21 cellular contexts compared by ENCODE assay signal in the genomic region with DNA sequence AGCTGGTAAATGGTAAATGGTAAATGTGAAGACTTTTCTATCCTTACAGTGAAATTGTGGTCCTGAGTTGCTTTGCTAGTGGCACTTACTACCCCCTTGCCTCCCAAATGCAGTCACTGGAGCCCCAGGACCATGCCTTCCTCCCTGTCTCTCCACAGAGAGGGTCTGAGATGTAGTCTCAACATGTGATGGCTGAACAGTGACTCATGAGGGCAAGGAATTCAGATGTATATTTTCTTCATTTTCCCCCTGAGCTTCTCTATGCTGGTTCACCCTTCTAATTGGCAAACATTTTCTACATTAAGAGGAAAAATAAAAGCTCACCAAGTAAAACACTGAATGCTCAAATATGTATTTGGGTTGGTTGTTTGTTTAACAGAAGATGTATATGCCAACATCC.
DNase-seq lines count a peak whose midpoint lies in the region; ATAC-seq, FAIRE-seq and TF ChIP-seq lines count a peak whose summit lies in the region.
"Had no signal": no experiment of that assay in that cellular context is flagged by ENCODE, and none has a peak within 500 bp of the region (broad histone marks: within the 10 kb centered on the region; RNA-seq: fewer than 3 reads in every experiment).

No MANE protein-coding gene starts in this region.

- CTCF ChIA-PET in IMR-90 (lab: Yijun Ruan, JAX), result interaction anchor here (0.7 kb wide), 1 partner anchor 33 kb away, joined by 3 read pairs; no protein-coding TSS in a partner anchor
- CTCF ChIA-PET in HEK293T (lab: Yijun Ruan, JAX), result no interaction called here

- intact Hi-C loops in IMR-90 (cut with micrococcal nuclease), result no loop called here

- H4K20me1 ChIP-seq in IMR-90 (ENCODE audit: insufficient read depth, low read length) (no peaks in the 10 kb centered on the region), astrocyte (ENCODE audit: insufficient read depth, low read length) (no peaks in the 10 kb centered on the region), osteoblast (ENCODE audit: insufficient read depth, low read length) (no peaks in the 10 kb centered on the region)
- H4K20me1 ChIP-seq: BLaER1 had no signal

- no peak overlapping the region for H2AFZ ChIP-seq in IMR-90 (replicated peaks; ENCODE audit: low read length, poor library complexity)
- H2AFZ ChIP-seq in astrocyte (ENCODE audit: low read depth, low read length), result no peak overlapping the region
- peak overlapping the region; percentile 2 for H2AFZ ChIP-seq in osteoblast (ENCODE audit: low read length)
- H2AFZ ChIP-seq: GM23338 had no signal

- H3K4me2 ChIP-seq in IMR-90 (ENCODE audit: low read depth, low read length) (no peak overlapping the region), astrocyte (ENCODE audit: low read length) (no peak overlapping the region), osteoblast (ENCODE audit: insufficient read depth, low read length) (no peak overlapping the region)
- H3K4me2 ChIP-seq: BLaER1, GM23338 had no signal

- dilution Hi-C loops in IMR-90 (cut with HindIII; ENCODE audit: low sequenced_read_pairs, unreplicated experiment), result no loop called here

- H3K14ac ChIP-seq in IMR-90 (replicated peaks; ENCODE audit: low read depth, low read length), result no peak overlapping the region

- TF ChIP-seq POLR2A in IMR-90 (IDR thresholded peaks at IDR 0.05; ENCODE audit: low read depth, low read length), result no peak

- peaks cover 12% of the 10 kb centered on the region for H3K27me3 Mint-ChIP-seq in astrocyte (ENCODE audit: low read depth, unreplicated experiment)

- H4K5ac ChIP-seq in IMR-90 (ENCODE audit: low read depth, low read length), result no peak overlapping the region

- no peak overlapping the region for H3K9ac ChIP-seq in IMR-90 (ENCODE audit: low read depth, low read length)
- no peak overlapping the region for H3K9ac ChIP-seq in astrocyte (ENCODE audit: low read length)
- H3K9ac ChIP-seq: BLaER1 had no signal

- no peak overlapping the region for H3K27ac ChIP-seq in IMR-90 (ENCODE audit: insufficient read depth, low read length)
- no peak overlapping the region for H3K27ac ChIP-seq in astrocyte (ENCODE audit: low read depth, low read length)
- no peak overlapping the region for H3K27ac ChIP-seq in osteoblast (ENCODE audit: low read depth, low read length)
- H3K27ac ChIP-seq: BLaER1, C4-2B had no signal

- peaks cover 19% of the 10 kb centered on the region for H3K4me1 Mint-ChIP-seq in astrocyte (ENCODE audit: low read depth, unreplicated experiment)
- H3K4me1 Mint-ChIP-seq: B cell; CD4-positive, CD25-positive, alpha-beta regulatory T cell; GM23338; H9 had no signal

- H2BK20ac ChIP-seq in IMR-90 (ENCODE audit: low read depth, low read length), result no peak overlapping the region

- no peak overlapping the region for H2AK5ac ChIP-seq in IMR-90 (ENCODE audit: low read depth, low read length)

- no peak for TF ChIP-seq RAD21 in IMR-90 (IDR thresholded peaks at IDR 0.05; ENCODE audit: low read length)

- no peak overlapping the region for H2AK9ac ChIP-seq in IMR-90 (replicated peaks; ENCODE audit: low read depth, low read length, poor library complexity)

- no peak overlapping the region for H4K8ac ChIP-seq in IMR-90 (ENCODE audit: low read depth in 2 of 2, low read length in 2 of 2)

- H4K91ac ChIP-seq in IMR-90 (ENCODE audit: insufficient read depth, low read depth, low read length), result no peak overlapping the region

- H3K9me1 ChIP-seq in IMR-90 (ENCODE audit: insufficient read depth, low read length), result no peaks in the 10 kb centered on the region

- no peak overlapping the region for H2BK120ac ChIP-seq in IMR-90 (ENCODE audit: low read depth, low read length)

- H2BK5ac ChIP-seq in IMR-90 (ENCODE audit: low read depth, low read length, poor library complexity, severe bottlenecking), result no peak overlapping the region

- H3K27me3 ChIP-seq in IMR-90 (ENCODE audit: control insufficient read depth, insufficient read depth, low read length) (peaks cover 29% of the 10 kb centered on the region), astrocyte (ENCODE audit: insufficient read depth, low read length) (peaks cover 16% of the 10 kb centered on the region), osteoblast (ENCODE audit: insufficient read depth, low read length) (no peaks in the 10 kb centered on the region)
- H3K27me3 ChIP-seq: BLaER1 had no signal

- no peak for FAIRE-seq in astrocyte (lab: Jason Lieb, UNC)
- FAIRE-seq: G401.6, GM12892 had no signal

- no TSS peak for BruUV-seq in IMR-90 (replicated peaks; lab: Mats Ljungman, UMichigan)

- no peaks in the 10 kb centered on the region for H3K79me1 ChIP-seq in IMR-90 (ENCODE audit: low read depth in 1 of 2, low read length in 2 of 2)

- in situ Hi-C loops in IMR-90 (cut with MboI; ENCODE audit: low sequenced_read_pairs), result no loop called here

- no peaks in the 10 kb centered on the region for H3K4me1 ChIP-seq in IMR-90 (ENCODE audit: control insufficient read depth, insufficient read depth, low read length)
- H3K4me1 ChIP-seq in astrocyte (ENCODE audit: insufficient read depth, low read length), result no peaks in the 10 kb centered on the region
- H3K4me1 ChIP-seq in osteoblast (ENCODE audit: insufficient read depth, low read length), result peaks cover 2% of the 10 kb centered on the region
- H3K4me1 ChIP-seq: Caco-2 had no signal

- DNase-seq in EL, result peak; percentile 38
- DNase-seq in IMR-90, result peak; percentile 25
- DNase-seq in astrocyte (ENCODE audit: low read depth), result no peak
- DNase-seq in osteoblast (ENCODE audit: insufficient read length, low spot score, missing footprints), result no peak
- DNase-seq in activated effector memory CD4-positive, alpha-beta T cell treated with anti-CD3 and anti-CD28 coated beads, Interleukin-2, amount 50 U/mL, for 16 hours, result no peak
- DNase-seq in medulla oblongata (ENCODE audit: extremely low spot score), result no peak
- no peak for DNase-seq in HEK293T (ENCODE audit: extremely low spot score)
- no peak for DNase-seq in epidermal melanocyte (ENCODE audit: insufficient read length, low spot score)
- DNase-seq: Caco-2; CD4-positive, CD25-positive, alpha-beta regulatory T cell; CD8-positive, alpha-beta T cell; DMS153; DND-41; H9 had no signal

- H3K27ac Mint-ChIP-seq in astrocyte (ENCODE audit: unreplicated experiment), result peak overlapping the region; percentile 83
- H3K27ac Mint-ChIP-seq: B cell; CD4-positive, CD25-positive, alpha-beta regulatory T cell; CD8-positive, alpha-beta T cell; GM23338; H9 had no signal

- no peaks in the 10 kb centered on the region; the same call in 1 of the 2 replicates for H3K9me3 ChIP-seq in IMR-90 (ENCODE audit: control insufficient read depth, insufficient read depth, low read length)
- H3K9me3 ChIP-seq in astrocyte (ENCODE audit: insufficient read depth, low read depth, low read length), result peaks cover 3% of the 10 kb centered on the region
- H3K9me3 ChIP-seq in osteoblast (ENCODE audit: low read depth, low read length), result no peaks in the 10 kb centered on the region
- H3K9me3 ChIP-seq: Caco-2 had no signal

- no peaks in the 10 kb centered on the region for H3K36me3 Mint-ChIP-seq in astrocyte (ENCODE audit: low read depth, unreplicated experiment)
- H3K36me3 Mint-ChIP-seq: CD4-positive, CD25-positive, alpha-beta regulatory T cell; CD8-positive, alpha-beta T cell had no signal

- no peak overlapping the region for H3K4me3 Mint-ChIP-seq in astrocyte (ENCODE audit: unreplicated experiment)
- H3K4me3 Mint-ChIP-seq: B cell; CD4-positive, CD25-positive, alpha-beta regulatory T cell; CD8-positive, alpha-beta T cell; GM23338; H9 had no signal

- H3K18ac ChIP-seq in IMR-90 (ENCODE audit: low read depth, low read length), result no peak overlapping the region

- no peak overlapping the region for H2BK15ac ChIP-seq in IMR-90 (ENCODE audit: low read depth, low read length)

- H3K56ac ChIP-seq in IMR-90 (ENCODE audit: extremely low read depth, insufficient read depth, low read length), result no peak overlapping the region

- no peaks in the 10 kb centered on the region for H3K36me3 ChIP-seq in IMR-90 (ENCODE audit: control insufficient read depth, insufficient read depth, low read length)
- H3K36me3 ChIP-seq in astrocyte (ENCODE audit: insufficient read depth, low read length), result no peaks in the 10 kb centered on the region
- H3K36me3 ChIP-seq in osteoblast (ENCODE audit: insufficient read depth, low read length), result no peaks in the 10 kb centered on the region
- H3K36me3 ChIP-seq: BLaER1 had no signal

- no peak overlapping the region for H3K23ac ChIP-seq in IMR-90 (ENCODE audit: low read depth, low read length)

- H3K4me3 ChIP-seq in IMR-90 (ENCODE audit: insufficient read depth, low read depth, low read length) (no peak overlapping the region), astrocyte (ENCODE audit: insufficient read depth, low read depth, low read length) (no peak overlapping the region), osteoblast (ENCODE audit: insufficient read depth, low read length) (no peak overlapping the region)
- H3K4me3 ChIP-seq: BLaER1, GM23338 had no signal

- no peak overlapping the region for H3K4ac ChIP-seq in IMR-90 (ENCODE audit: low read depth, low read length)

- H3K79me2 ChIP-seq in astrocyte (ENCODE audit: insufficient read depth, low read length) (no peaks in the 10 kb centered on the region), osteoblast (ENCODE audit: insufficient read depth, low read length) (no peaks in the 10 kb centered on the region)

- peak; percentile 91 for ATAC-seq in IMR-90 (ENCODE audit: low read depth)
- ATAC-seq: CD8-positive, alpha-beta T cell; GM23338; HCT116 had no signal

- H3K9me3 Mint-ChIP-seq in astrocyte (ENCODE audit: unreplicated experiment), result no peaks in the 10 kb centered on the region
- H3K9me3 Mint-ChIP-seq: GM23338, H9 had no signal

- POLR2A ChIA-PET in IMR-90 (lab: Charles Lee; ENCODE audit: unreplicated experiment), result no interaction called here
- POLR2A ChIA-PET in HEK293T (lab: Yijun Ruan, JAX), result no interaction called here

- TF ChIP-seq CTCF in IMR-90 (conservative IDR thresholded peaks at IDR 0.05; ENCODE audit: low read depth, low read length) (no peak), astrocyte (IDR thresholded peaks at IDR 0.05; ENCODE audit: insufficient read depth, low read depth, low read length) (no peak), osteoblast (IDR thresholded peaks at IDR 0.05; ENCODE audit: extremely low read depth, low read depth, low read length) (no peak)

TF ChIP-seq in IMR-90, 13 proteins besides CTCF, POLR2A, EP300 and RAD21 (continues in another document):
- no peak for TF ChIP-seq MXI1 (IDR thresholded peaks at IDR 0.05; ENCODE audit: borderline replicate concordance, low read depth, low read length)
- TF ChIP-seq FOS (IDR thresholded peaks at IDR 0.05; ENCODE audit: low read depth, low read length), result no peak
- TF ChIP-seq MAFK (IDR thresholded peaks at IDR 0.05; ENCODE audit: low read depth, low read length), result no peak

TF ChIP-seq in HEK293T, 16 proteins besides CTCF, POLR2A, EP300 and RAD21 (continues in another document):
- TF ChIP-seq SP1 (IDR thresholded peaks at IDR 0.05) (no peak), NFRKB (IDR thresholded peaks at IDR 0.05) (no peak), ELF4 (IDR thresholded peaks at IDR 0.05) (no peak), L3MBTL2 (conservative IDR thresholded peaks at IDR 0.05) (no peak), LEF1 (IDR thresholded peaks at IDR 0.05; ENCODE audit: borderline replicate concordance) (no peak), CTBP1 (IDR thresholded peaks at IDR 0.05; ENCODE audit: borderline replicate concordance) (no peak), HDGF (IDR thresholded peaks at IDR 0.05; ENCODE audit: borderline replicate concordance) (no peak), ZNF384 (IDR thresholded peaks at IDR 0.05) (no peak), FOXM1 (IDR thresholded peaks at IDR 0.05; ENCODE audit: borderline replicate concordance) (no peak)

Comparison
In these comparisons a context has a peak if more than half of its experiments do, and no peak if none do; other contexts are left out.
1. DNase-seq: peak in EL (single experiment) and IMR-90 (single experiment); none in astrocyte (single experiment), osteoblast (single experiment), activated effector memory CD4-positive, alpha-beta T cell treated with anti-CD3 and anti-CD28 coated beads, Interleukin-2, amount 50 U/mL, for 16 hours (single experiment), medulla oblongata (single experiment), HEK293T (single experiment) and epidermal melanocyte (single experiment).